In the genomic region with DNA sequence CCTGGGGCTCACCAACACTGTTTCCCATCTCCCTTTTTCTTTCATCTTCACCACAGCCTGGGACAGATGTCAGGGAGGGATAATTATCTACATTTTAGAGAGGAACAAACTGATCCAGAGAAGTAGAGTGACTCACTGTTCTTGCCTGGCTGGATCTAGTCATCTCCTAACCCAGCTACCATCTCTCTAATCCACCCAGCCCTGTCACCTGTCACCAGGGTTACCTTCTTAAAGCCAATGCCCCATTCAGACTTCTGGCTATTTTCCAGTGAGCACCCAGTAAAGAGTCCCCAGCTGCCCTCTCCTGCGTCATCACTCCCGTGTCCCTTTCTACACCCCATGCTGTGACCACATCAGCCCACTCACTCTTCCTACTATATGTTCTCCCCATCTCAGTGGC, we compare ENCODE assay signal across 2 cellular contexts.
TF ChIP-seq lines count a peak whose summit lies in the region.

No MANE protein-coding gene starts in this region.

TF ChIP-seq in A549, 52 proteins besides CTCF, POLR2A, EP300 and RAD21:
- TF ChIP-seq FOSL2 (IDR thresholded peaks at IDR 0.05), result no peak
- 0 out of 2 replicates have a peak, but pooled peaks have one; percentile 18 for TF ChIP-seq FOSL2 (CRISPR knock-in tag; IDR thresholded peaks at IDR 0.05)
- no peak for TF ChIP-seq ZC3H11A (IDR thresholded peaks at IDR 0.05)
- 0 out of 2 replicates have a peak, but pooled peaks have one; percentile 24 for TF ChIP-seq RFX5 (IDR thresholded peaks at IDR 0.05)
- TF ChIP-seq, protein P1, sequence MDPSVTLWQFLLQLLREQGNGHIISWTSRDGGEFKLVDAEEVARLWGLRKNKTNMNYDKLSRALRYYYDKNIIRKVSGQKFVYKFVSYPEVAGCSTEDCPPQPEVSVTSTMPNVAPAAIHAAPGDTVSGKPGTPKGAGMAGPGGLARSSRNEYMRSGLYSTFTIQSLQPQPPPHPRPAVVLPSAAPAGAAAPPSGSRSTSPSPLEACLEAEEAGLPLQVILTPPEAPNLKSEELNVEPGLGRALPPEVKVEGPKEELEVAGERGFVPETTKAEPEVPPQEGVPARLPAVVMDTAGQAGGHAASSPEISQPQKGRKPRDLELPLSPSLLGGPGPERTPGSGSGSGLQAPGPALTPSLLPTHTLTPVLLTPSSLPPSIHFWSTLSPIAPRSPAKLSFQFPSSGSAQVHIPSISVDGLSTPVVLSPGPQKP (IDR thresholded peaks at IDR 0.05; ENCODE audit: low read depth, low read length), result no peak
- no peak for TF ChIP-seq HOXA7 (CRISPR knock-in tag; IDR thresholded peaks at IDR 0.05)

TF ChIP-seq in WTC11, 78 proteins besides CTCF, POLR2A, EP300 and RAD21:
- TF ChIP-seq PRDM15 (CRISPR knock-in tag; IDR thresholded peaks at IDR 0.05) (no peak), ATF1 (CRISPR knock-in tag; IDR thresholded peaks at IDR 0.05) (no peak), ZSCAN18 (CRISPR knock-in tag; IDR thresholded peaks at IDR 0.05) (no peak), NR1H2 (CRISPR knock-in tag; IDR thresholded peaks at IDR 0.05) (no peak), SMAD3 (CRISPR knock-in tag; IDR thresholded peaks at IDR 0.05; ENCODE audit: borderline replicate concordance) (no peak), PRRX2 (CRISPR knock-in tag; IDR thresholded peaks at IDR 0.05) (no peak), AR (CRISPR knock-in tag; IDR thresholded peaks at IDR 0.05) (no peak), FOXK1 (CRISPR knock-in tag; IDR thresholded peaks at IDR 0.05) (no peak), NR3C1 (CRISPR knock-in tag; conservative IDR thresholded peaks at IDR 0.05; ENCODE audit: low read depth) (no peak), ZNF512 (CRISPR knock-in tag; IDR thresholded peaks at IDR 0.05; ENCODE audit: borderline replicate concordance) (no peak), ZNF425 (CRISPR knock-in tag; conservative IDR thresholded peaks at IDR 0.05) (no peak), EMX1 (CRISPR knock-in tag; IDR thresholded peaks at IDR 0.05) (no peak), USF2 (CRISPR knock-in tag; IDR thresholded peaks at IDR 0.05) (no peak), TCF7 (CRISPR knock-in tag; IDR thresholded peaks at IDR 0.05; ENCODE audit: low read depth) (no peak), JUN (CRISPR knock-in tag; IDR thresholded peaks at IDR 0.05) (no peak)
